ENCODE assay signal across 16 cellular contexts in genomic region chr3:187795207-187795960, GRCh38.
"Had no signal": no experiment of that assay in that cellular context is flagged by ENCODE, and none has a peak within 500 bp of the region (broad histone marks: within the 10 kb centered on the region; RNA-seq: fewer than 3 reads in every experiment).

No MANE protein-coding gene starts in this region.

- H3K27ac ChIP-seq: foreskin keratinocyte, ovary, tibial nerve had no signal

- H3K4me1 Mint-ChIP-seq: neural crest cell had no signal

- H3K36me3 Mint-ChIP-seq: brain had no signal

- H3K4me1 ChIP-seq: foreskin keratinocyte had no signal

- H3K4me3 Mint-ChIP-seq: activated CD8-positive, alpha-beta T cell treated with anti-CD3 and anti-CD28 coated beads, Interleukin-2, amount 10 ng/mL, durations not matched to agents 7 days and 5 days; activated naive CD4-positive, alpha-beta T cell treated with anti-CD3 and anti-CD28 coated beads, Interleukin-2, amount 10 ng/mL, durations not matched to agents 7 days and 5 days; brain; central memory CD8-positive, alpha-beta T cell; immature natural killer cell; neural crest cell had no signal

- H3K9me3 Mint-ChIP-seq: immature natural killer cell had no signal

- H3K9me3 ChIP-seq: ovary, tibial nerve had no signal

- ATAC-seq: activated CD8-positive, alpha-beta T cell treated with anti-CD3 and anti-CD28 coated beads, Interleukin-2, amount 10 ng/mL, durations not matched to agents 7 days and 5 days; foreskin keratinocyte had no signal

- FAIRE-seq: endometrium had no signal

- H3K36me3 ChIP-seq: ovary, tibial nerve had no signal

- H3K4me3 ChIP-seq: ovary, tibial nerve had no signal

- H3K27me3 ChIP-seq: foreskin keratinocyte, ovary, tibial nerve had no signal

- H3K27me3 Mint-ChIP-seq: central memory CD8-positive, alpha-beta T cell had no signal

- H3K27ac Mint-ChIP-seq: activated CD8-positive, alpha-beta T cell treated with anti-CD3 and anti-CD28 coated beads, Interleukin-2, amount 10 ng/mL, durations not matched to agents 7 days and 5 days; activated naive CD4-positive, alpha-beta T cell treated with anti-CD3 and anti-CD28 coated beads, Interleukin-2, amount 10 ng/mL, durations not matched to agents 7 days and 5 days; brain; immature natural killer cell had no signal

- DNase-seq: activated CD4-positive, alpha-beta T cell treated with anti-CD3 and anti-CD28 coated beads for 1 hour; activated CD8-positive, alpha-beta T cell treated with anti-CD3 and anti-CD28 coated beads, Interleukin-2, amount 10 ng/mL, durations not matched to agents 7 days and 5 days; activated naive CD4-positive, alpha-beta T cell treated with anti-CD3 and anti-CD28 coated beads, Interleukin-2, amount 10 ng/mL, durations not matched to agents 7 days and 5 days; amniotic stem cell; foreskin keratinocyte; immature natural killer cell; left cardiac atrium; mesendoderm; ovary; stimulated activated CD4-positive, alpha-beta T cell treated with anti-CD3 and anti-CD28 coated beads, Interleukin-4, amount 100 ng/mL, for 4 hours; T1000 had no signal
